In the genomic region with DNA sequence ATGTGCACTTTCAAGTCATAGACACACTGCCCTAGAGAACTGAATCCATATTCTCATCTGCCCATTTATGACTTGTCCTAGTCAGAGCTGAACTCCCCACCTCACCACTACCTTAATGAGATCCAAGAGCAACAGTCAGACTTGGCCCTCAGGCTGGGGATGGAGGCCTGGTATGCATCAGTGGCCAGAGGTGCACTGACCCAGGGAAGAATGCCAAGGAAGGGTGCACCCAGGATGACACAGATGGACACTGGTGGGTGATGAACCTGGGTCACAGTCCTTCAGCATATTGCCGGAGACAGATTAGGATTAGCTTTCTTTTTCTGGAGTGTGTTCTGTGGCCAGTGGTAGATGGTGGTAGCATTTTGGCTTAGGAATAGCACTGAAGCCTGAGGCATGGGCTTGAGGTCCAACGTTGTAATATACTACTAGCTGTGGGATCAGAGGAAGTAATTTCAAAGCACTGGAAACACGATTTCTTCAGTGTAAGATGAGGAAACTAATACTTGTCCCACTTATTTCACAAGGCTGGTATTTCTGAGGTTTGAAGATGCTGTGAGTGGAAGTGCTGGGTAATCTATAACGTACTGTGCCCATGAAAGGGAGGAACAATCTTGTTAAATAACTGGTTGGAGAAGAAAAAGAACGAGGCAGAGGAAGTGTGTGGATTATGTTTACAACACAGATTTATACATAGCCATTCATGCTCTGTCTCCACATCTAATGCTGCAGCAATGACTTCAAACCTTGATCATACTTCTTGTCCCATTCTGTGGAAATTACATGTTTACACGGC, we compare ENCODE assay signal across 27 cellular contexts.
"Had no signal": no experiment of that assay in that cellular context is flagged by ENCODE, and none has a peak within 500 bp of the region (broad histone marks: within the 10 kb centered on the region; RNA-seq: fewer than 3 reads in every experiment).

No MANE protein-coding gene starts in this region.

- H3K4me3 ChIP-seq: cardiac muscle cell, heart right ventricle, left lung, pancreas, psoas muscle, skin epidermis, testis had no signal

- ATAC-seq: activated CD4-positive, alpha-beta T cell treated with anti-CD3 and anti-CD28 coated beads for 36 hours; activated T-cell treated with anti-CD3 and anti-CD28 coated beads, Interleukin-2, amount 50 U/mL, for 4 hours; heart right ventricle; left lung; pancreas; right cardiac atrium; stimulated activated memory B cell treated with anti-CD40 and anti-IgM and Interleukin-4, amounts not matched to agents 10 μg/mL and 1 μg/mL and 100 μg/mL, for 72 hours had no signal

- H3K4me1 ChIP-seq: pancreas had no signal

- H3K36me3 Mint-ChIP-seq: activated naive CD8-positive, alpha-beta T cell treated with anti-CD3 and anti-CD28 coated beads for 36 hours; natural killer cell treated with Interleukin-12 subunit alpha and Interleukin-12 subunit beta and Interleukin-15 and Interleukin-18, amount 100 ng/mL, for 72 hours; stimulated activated memory B cell treated with anti-CD40 and anti-IgM and Interleukin-4, amounts not matched to agents 10 μg/mL and 1 μg/mL and 100 μg/mL, for 72 hours; type B pancreatic cell had no signal

- H3K9me3 Mint-ChIP-seq: activated B cell treated with CpG ODN at 0.5 μM for 24 hours; activated naive CD8-positive, alpha-beta T cell treated with anti-CD3 and anti-CD28 coated beads for 36 hours; activated T-cell treated with anti-CD3 and anti-CD28 coated beads, Interleukin-2, amount 50 U/mL, for 4 hours; activated T-helper 2 cell treated with anti-CD3 and anti-CD28 coated beads, Interferon-gamma antibody, Interleukin-2, Interleukin-4, amounts not matched to agents 10 μg/mL and 5 μg/mL and 100 μg/mL, durations not matched to agents 14 hours and 24 hours and 36 hours; natural killer cell treated with Interleukin-12 subunit alpha and Interleukin-12 subunit beta and Interleukin-15 and Interleukin-18, amount 100 ng/mL, for 72 hours; stimulated activated memory B cell treated with anti-CD40 and anti-IgM and Interleukin-4, amounts not matched to agents 10 μg/mL and 1 μg/mL and 100 μg/mL, for 72 hours; T-helper 1 cell treated with Interleukin-12 subunit alpha and Interleukin-12 subunit beta and Interleukin-4 antibody, amounts not matched to agents 30 μg/mL and 1 μg/mL, for 36 hours had no signal

- H3K27me3 Mint-ChIP-seq: activated B cell treated with CpG ODN at 0.5 μM for 24 hours, type B pancreatic cell had no signal

- H3K4me1 Mint-ChIP-seq: activated CD4-positive, alpha-beta T cell treated with anti-CD3 and anti-CD28 coated beads for 36 hours had no signal

- H3K4me3 Mint-ChIP-seq: activated B cell treated with CpG ODN at 0.5 μM for 24 hours; activated CD4-positive, alpha-beta T cell treated with anti-CD3 and anti-CD28 coated beads for 36 hours; activated naive CD8-positive, alpha-beta T cell treated with anti-CD3 and anti-CD28 coated beads for 36 hours; activated T-cell treated with anti-CD3 and anti-CD28 coated beads, Interleukin-2, amount 50 U/mL, for 4 hours; natural killer cell treated with Interleukin-12 subunit alpha and Interleukin-12 subunit beta and Interleukin-15 and Interleukin-18, amount 100 ng/mL, for 72 hours; stimulated activated memory B cell treated with anti-CD40 and anti-IgM and Interleukin-4, amounts not matched to agents 10 μg/mL and 1 μg/mL and 100 μg/mL, for 72 hours; T-helper 1 cell treated with Interleukin-12 subunit alpha and Interleukin-12 subunit beta and Interleukin-4 antibody, amounts not matched to agents 30 μg/mL and 1 μg/mL, for 36 hours; type B pancreatic cell had no signal

- H3K9me3 ChIP-seq: heart right ventricle, left lung, neutrophil, pancreas, psoas muscle, testis had no signal

- H3K27me3 ChIP-seq: cardiac muscle cell, heart right ventricle, left lung, pancreas, testis had no signal

- H3K27ac Mint-ChIP-seq: activated B cell treated with CpG ODN at 0.5 μM for 24 hours; activated CD4-positive, alpha-beta T cell treated with anti-CD3 and anti-CD28 coated beads for 36 hours; activated naive CD8-positive, alpha-beta T cell treated with anti-CD3 and anti-CD28 coated beads for 36 hours; activated T-helper 2 cell treated with anti-CD3 and anti-CD28 coated beads, Interferon-gamma antibody, Interleukin-2, Interleukin-4, amounts not matched to agents 10 μg/mL and 5 μg/mL and 100 μg/mL, durations not matched to agents 14 hours and 24 hours and 36 hours; natural killer cell treated with Interleukin-12 subunit alpha and Interleukin-12 subunit beta and Interleukin-15 and Interleukin-18, amount 100 ng/mL, for 72 hours; stimulated activated memory B cell treated with anti-CD40 and anti-IgM and Interleukin-4, amounts not matched to agents 10 μg/mL and 1 μg/mL and 100 μg/mL, for 72 hours; T-helper 1 cell treated with Interleukin-12 subunit alpha and Interleukin-12 subunit beta and Interleukin-4 antibody, amounts not matched to agents 30 μg/mL and 1 μg/mL, for 36 hours; type B pancreatic cell had no signal

- FAIRE-seq: kidney, pancreas had no signal

- DNase-seq: activated B cell treated with CpG ODN at 0.5 μM for 24 hours; activated CD4-positive, alpha-beta T cell treated with anti-CD3 and anti-CD28 coated beads for 36 hours; activated CD4-positive, alpha-beta T cell treated with anti-CD3 and anti-CD28 coated beads, Interleukin-2, amount 50 U/mL, for 48 hours; activated CD8-positive, alpha-beta memory T cell treated with anti-CD3 and anti-CD28 coated beads, Interleukin-2, amount 50 U/mL, for 48 hours; activated naive CD4-positive, alpha-beta T cell treated with Interleukin-2 at 50 U/mL for 16 hours; activated naive CD8-positive, alpha-beta T cell treated with anti-CD3 and anti-CD28 coated beads for 36 hours; activated T-cell treated with anti-CD3 and anti-CD28 coated beads, Interleukin-2, amount 50 U/mL, for 4 hours; cortex of kidney; heart right ventricle; kidney; left lung; midbrain; pancreas; psoas muscle; right cardiac atrium; stimulated activated CD4-positive, alpha-beta T cell treated with anti-CD3 and anti-CD28 coated beads, Interleukin-1b, Interleukin-23, amount 100 ng/mL, for 48 hours; T1000; testis had no signal

- H3K36me3 ChIP-seq: cardiac muscle cell, left lung, neutrophil, pancreas had no signal

- H3K27ac ChIP-seq: cardiac muscle cell, epithelial cell of prostate, heart right ventricle, left lung, neutrophil, pancreas, psoas muscle, skin epidermis, testis had no signal
